Comparison of ENCODE assay signal across 4 cellular contexts in genomic region chr18:51478908-51479307, GRCh38.
"Had no signal": no experiment of that assay in that cellular context is flagged by ENCODE, and none has a peak within 500 bp of the region (broad histone marks: within the 10 kb centered on the region; RNA-seq: fewer than 3 reads in every experiment).

No MANE protein-coding gene starts in this region.

- ATAC-seq: GM23338 had no signal

- DNase-seq: H9, HCEC 1CT, IMR-90 had no signal

- H3K4me3 ChIP-seq: GM23338 had no signal
